24 cellular contexts compared by ENCODE assay signal in the genomic region with DNA sequence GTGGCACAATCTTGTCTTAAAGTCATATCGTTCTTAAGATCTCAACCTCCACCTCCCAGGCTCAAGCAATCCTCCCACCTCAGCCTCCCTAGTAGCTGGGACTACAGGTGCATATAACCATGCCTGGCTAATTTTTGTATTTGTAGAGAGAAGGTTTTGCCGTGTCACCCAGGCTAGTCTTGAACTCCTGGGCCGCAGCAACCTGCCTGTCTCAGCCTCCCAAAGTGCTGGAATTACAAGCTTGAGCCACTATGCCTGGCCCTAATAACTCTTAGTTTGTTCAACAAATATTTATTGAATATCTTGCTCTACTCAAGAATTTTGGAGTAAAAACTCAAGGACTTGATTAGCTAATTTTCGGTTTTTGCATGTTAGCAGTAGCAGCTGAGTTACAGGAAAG.
"Had no signal": no experiment of that assay in that cellular context is flagged by ENCODE, and none has a peak within 500 bp of the region (broad histone marks: within the 10 kb centered on the region; RNA-seq: fewer than 3 reads in every experiment).

No MANE protein-coding gene starts in this region.

- H3K4me3 Mint-ChIP-seq: activated CD8-positive, alpha-beta T cell treated with anti-CD3 and anti-CD28 coated beads, Interleukin-2, amount 10 ng/mL, durations not matched to agents 7 days and 5 days; activated naive CD4-positive, alpha-beta T cell treated with anti-CD3 and anti-CD28 coated beads, Interleukin-2, amount 50 U/mL, for 24 hours; activated T-cell treated with anti-CD3 and anti-CD28 coated beads, Interleukin-2, amount 50 U/mL, for 72 hours; memory B cell; naive B cell; WTC11 had no signal

- H3K27me3 Mint-ChIP-seq: activated naive CD4-positive, alpha-beta T cell treated with anti-CD3 and anti-CD28 coated beads, Interleukin-2, amount 50 U/mL, for 24 hours; memory B cell; naive B cell had no signal

- H3K4me3 ChIP-seq: ascending aorta, gastroesophageal sphincter, heart left ventricle, left ventricle myocardium inferior, mucosa of descending colon, right lobe of liver, stomach, testis had no signal

- H3K27me3 ChIP-seq: ascending aorta, gastroesophageal sphincter, heart left ventricle, right lobe of liver, stomach, testis had no signal

- DNase-seq: activated CD4-positive, alpha-beta T cell treated with anti-CD3 and anti-CD28 coated beads for 4 hours; activated CD8-positive, alpha-beta T cell treated with anti-CD3 and anti-CD28 coated beads, Interleukin-2, amount 10 ng/mL, durations not matched to agents 7 days and 5 days; activated gamma-delta T cell; activated T-cell treated with anti-CD3 and anti-CD28 coated beads, Interleukin-2, amount 50 U/mL, for 72 hours; cerebellar nuclear complex; effector CD4-positive, alpha-beta T cell; heart left ventricle; left ventricle myocardium inferior; mucosa of descending colon; naive B cell; right lobe of liver; small intestine; stimulated activated CD4-positive, alpha-beta T cell treated with anti-CD3 and anti-CD28 coated beads, Interleukin-15, amount 100 ng/mL, for 24 hours; stimulated activated CD4-positive, alpha-beta T cell treated with anti-CD3 and anti-CD28 coated beads, Interleukin-4, amount 100 ng/mL, for 1 hour; stomach; SW 1271; testis had no signal

- H3K4me1 ChIP-seq: ascending aorta, parathyroid adenoma had no signal

- H3K27ac Mint-ChIP-seq: activated CD8-positive, alpha-beta T cell treated with anti-CD3 and anti-CD28 coated beads, Interleukin-2, amount 10 ng/mL, durations not matched to agents 7 days and 5 days; activated naive CD4-positive, alpha-beta T cell treated with anti-CD3 and anti-CD28 coated beads, Interleukin-2, amount 50 U/mL, for 24 hours; activated T-cell treated with anti-CD3 and anti-CD28 coated beads, Interleukin-2, amount 50 U/mL, for 72 hours; memory B cell; WTC11 had no signal

- H3K9ac ChIP-seq: parathyroid adenoma had no signal

- H2AFZ ChIP-seq: parathyroid adenoma had no signal

- H3K9me3 Mint-ChIP-seq: activated naive CD4-positive, alpha-beta T cell treated with anti-CD3 and anti-CD28 coated beads, Interleukin-2, amount 50 U/mL, for 24 hours; activated T-cell treated with anti-CD3 and anti-CD28 coated beads, Interleukin-2, amount 50 U/mL, for 72 hours; memory B cell; WTC11 had no signal

- ATAC-seq: activated CD8-positive, alpha-beta T cell treated with anti-CD3 and anti-CD28 coated beads, Interleukin-2, amount 10 ng/mL, durations not matched to agents 7 days and 5 days; activated T-cell treated with anti-CD3 and anti-CD28 coated beads, Interleukin-2, amount 50 U/mL, for 72 hours; esophagus mucosa; gastroesophageal sphincter; heart left ventricle; mucosa of descending colon; right lobe of liver; WTC11 had no signal

- FAIRE-seq: small intestine had no signal

- H3K27ac ChIP-seq: ascending aorta, gastroesophageal sphincter, left ventricle myocardium inferior, parathyroid adenoma, right lobe of liver, stomach, testis had no signal

- H3K9me3 ChIP-seq: ascending aorta, gastroesophageal sphincter, heart left ventricle, left ventricle myocardium inferior, mucosa of descending colon, right lobe of liver, stomach, testis had no signal
